Comparison of ENCODE assay signal across 29 cellular contexts in genomic region chr2:157334797-157335196, GRCh38. TPM values are rescaled to one million over a fixed set of nuclear protein-coding genes. Genes with fewer than 3 reads are reported as not detected.
A peak's percentile ranks its signal among the peaks of the same experiment; 100 is the strongest.
DNase-seq lines count a peak whose midpoint lies in the region; ATAC-seq and TF ChIP-seq lines count a peak whose summit lies in the region.
"Had no signal": no experiment of that assay in that cellular context is flagged by ENCODE, and none has a peak within 500 bp of the region (broad histone marks: within the 10 kb centered on the region; RNA-seq: fewer than 3 reads in every experiment).

No MANE protein-coding gene starts in this region.

- POLR2A ChIA-PET in A673 (lab: Charles Lee; ENCODE audit: low non-redundant PET): no interaction called here

- CTCF ChIA-PET in A673 (lab: Charles Lee): no interaction called here

- H3K4me3 ChIP-seq in A673 (ENCODE audit: low read depth, low read length, poor library complexity, severe bottlenecking): no peak overlapping the region
- H3K4me3 ChIP-seq: hepatocyte, pancreas, right lobe of liver, SK-N-MC, testis, vagina had no signal

- no peaks in the 10 kb centered on the region for H3K36me3 ChIP-seq in A673 (ENCODE audit: insufficient read depth, low read length, poor library complexity, severe bottlenecking)
- H3K36me3 ChIP-seq: pancreas, right lobe of liver, vagina had no signal

- TF ChIP-seq CTCF in A673 (conservative IDR thresholded peaks at IDR 0.05; ENCODE audit: low read depth, low read length): no peak

- intact Hi-C loops in A673 (cut with micrococcal nuclease; ENCODE audit: unreplicated experiment): loop anchor here (10.0 kb wide), 1 partner anchor 1960 kb away; no protein-coding TSS in a partner anchor

- H3K9me3 ChIP-seq in T-helper 17 cell (ENCODE audit: control insufficient read depth, low read length, poor library complexity, severe bottlenecking): no peaks in the 10 kb centered on the region
- no peaks in the 10 kb centered on the region for H3K9me3 ChIP-seq in A673 (ENCODE audit: low read depth, low read length, poor library complexity, severe bottlenecking)
- H3K9me3 ChIP-seq: pancreas, right lobe of liver, testis, vagina had no signal

- peak; percentile 25 to 35 for ATAC-seq in activated T-cell treated with anti-CD3 and anti-CD28 coated beads, Interleukin-2, amount 50 U/mL, for 72 hours (replicated peaks in 1 of 2)
- no peak for ATAC-seq in T-helper 17 cell
- ATAC-seq: CD8-positive, alpha-beta T cell; HCT116; left ventricle myocardium superior; pancreas; right lobe of liver had no signal

- H3K4me1 ChIP-seq in A673 (ENCODE audit: insufficient read depth, low read length, poor library complexity, severe bottlenecking): no peaks in the 10 kb centered on the region
- H3K4me1 ChIP-seq: testis, vagina had no signal

- H3K27me3 ChIP-seq in A673 (replicated peaks; ENCODE audit: insufficient read depth, low read depth, low read length, poor library complexity): no peaks in the 10 kb centered on the region
- H3K27me3 ChIP-seq: hepatocyte, pancreas, right lobe of liver, testis, vagina had no signal

- no peaks in the 10 kb centered on the region for H3K27me3 Mint-ChIP-seq in activated T-cell treated with anti-CD3 and anti-CD28 coated beads, Interleukin-2, amount 50 U/mL, for 72 hours (ENCODE audit: low read depth)
- H3K27me3 Mint-ChIP-seq in T-helper 17 cell: no peaks in the 10 kb centered on the region
- no peaks in the 10 kb centered on the region for H3K27me3 Mint-ChIP-seq in stimulated activated naive CD8-positive, alpha-beta T cell treated with anti-CD3 and anti-CD28 coated beads, Interleukin-15, Interleukin-2, amounts not matched to agents 100 ng/mL and 50 ng/mL, for 24 hours
- H3K27me3 Mint-ChIP-seq: IgD-negative memory B cell had no signal

- no peaks in the 10 kb centered on the region for H3K9me3 Mint-ChIP-seq in activated T-cell treated with anti-CD3 and anti-CD28 coated beads, Interleukin-2, amount 50 U/mL, for 72 hours
- H3K9me3 Mint-ChIP-seq in stimulated activated naive CD8-positive, alpha-beta T cell treated with anti-CD3 and anti-CD28 coated beads, Interleukin-15, Interleukin-2, amounts not matched to agents 100 ng/mL and 50 ng/mL, for 24 hours: no peaks in the 10 kb centered on the region
- H3K9me3 Mint-ChIP-seq: CD8-positive, alpha-beta T cell; IgD-negative memory B cell; nephron had no signal

- H3K4me1 Mint-ChIP-seq in activated T-cell treated with anti-CD3 and anti-CD28 coated beads, Interleukin-2, amount 50 U/mL, for 72 hours (ENCODE audit: low read depth): peaks cover 82% of the 10 kb centered on the region
- H3K4me1 Mint-ChIP-seq in T-helper 17 cell: peaks cover 39% of the 10 kb centered on the region
- H3K4me1 Mint-ChIP-seq in stimulated activated naive CD8-positive, alpha-beta T cell treated with anti-CD3 and anti-CD28 coated beads, Interleukin-15, Interleukin-2, amounts not matched to agents 100 ng/mL and 50 ng/mL, for 24 hours (ENCODE audit: low read depth): peaks cover 80% of the 10 kb centered on the region
- H3K4me1 Mint-ChIP-seq: nephron had no signal

- no peak for DNase-seq in activated T-cell treated with anti-CD3 and anti-CD28 coated beads, Interleukin-2, amount 50 U/mL, for 72 hours
- no peak for DNase-seq in activated T-cell treated with anti-CD3 and anti-CD28 coated beads, Interleukin-2, amount 50 U/mL, for 48 hours
- no peak for DNase-seq in T-helper 17 cell
- DNase-seq in caudate nucleus (lab: John Stamatoyannopoulos, UW): peak in 11 of 61 donors; percentile 3 to 63 (median 15)
- DNase-seq in GDM1 (lab: John Stamatoyannopoulos, UW): no peak
- DNase-seq in A673 (ENCODE audit: low spot score): no peak
- DNase-seq: activated effector memory CD4-positive, alpha-beta T cell treated with Interleukin-2 at 50 U/mL for 16 hours; aorta; CD8-positive, alpha-beta T cell; DMS53; foreskin fibroblast; left ventricle myocardium superior; midbrain; NCI-H1105 treated with DMSO at 0.1 percent for 48 hours; NCI-H2081 treated with DMSO at 0.1 percent for 48 hours; NCI-H524; pancreas; right lobe of liver; testis had no signal

- BruUV-seq in A673 (replicated peaks; lab: Mats Ljungman, UMichigan): no TSS peak

- peak overlapping the region; percentile 83 for H3K27ac Mint-ChIP-seq in activated T-cell treated with anti-CD3 and anti-CD28 coated beads, Interleukin-2, amount 50 U/mL, for 72 hours
- peak overlapping the region; percentile 75 for H3K27ac Mint-ChIP-seq in T-helper 17 cell
- peak overlapping the region; percentile 80 for H3K27ac Mint-ChIP-seq in stimulated activated naive CD8-positive, alpha-beta T cell treated with anti-CD3 and anti-CD28 coated beads, Interleukin-15, Interleukin-2, amounts not matched to agents 100 ng/mL and 50 ng/mL, for 24 hours
- H3K27ac Mint-ChIP-seq: CD8-positive, alpha-beta T cell; nephron had no signal

- peak overlapping the region; percentile 11 for H3K27ac ChIP-seq in caudate nucleus (ENCODE audit: low read depth, low read length)
- H3K27ac ChIP-seq in A673 (ENCODE audit: low read depth, low read length, poor library complexity, severe bottlenecking): no peak overlapping the region
- H3K27ac ChIP-seq: epithelial cell of prostate, hepatocyte, pancreas, right lobe of liver, SK-N-MC, testis, vagina, VCaP had no signal

- H3K4me3 Mint-ChIP-seq in activated T-cell treated with anti-CD3 and anti-CD28 coated beads, Interleukin-2, amount 50 U/mL, for 72 hours: peak overlapping the region; percentile 67 to 80
- H3K4me3 Mint-ChIP-seq in T-helper 17 cell: peak overlapping the region; percentile 43
- peak overlapping the region; percentile 51 for H3K4me3 Mint-ChIP-seq in stimulated activated naive CD8-positive, alpha-beta T cell treated with anti-CD3 and anti-CD28 coated beads, Interleukin-15, Interleukin-2, amounts not matched to agents 100 ng/mL and 50 ng/mL, for 24 hours
- H3K4me3 Mint-ChIP-seq: CD8-positive, alpha-beta T cell; nephron had no signal

- H3K36me3 Mint-ChIP-seq in activated T-cell treated with anti-CD3 and anti-CD28 coated beads, Interleukin-2, amount 50 U/mL, for 72 hours (ENCODE audit: insufficient read depth in 2 of 2): no peaks in the 10 kb centered on the region
- no peaks in the 10 kb centered on the region for H3K36me3 Mint-ChIP-seq in T-helper 17 cell (ENCODE audit: low read depth)
- no peaks in the 10 kb centered on the region for H3K36me3 Mint-ChIP-seq in stimulated activated naive CD8-positive, alpha-beta T cell treated with anti-CD3 and anti-CD28 coated beads, Interleukin-15, Interleukin-2, amounts not matched to agents 100 ng/mL and 50 ng/mL, for 24 hours (ENCODE audit: low read depth)
- H3K36me3 Mint-ChIP-seq: CD8-positive, alpha-beta T cell had no signal

RNA-seq across cellular contexts. Expression of gene ERMN, which starts 9.2 kb away (rescaled TPM):
- 1 to 10 TPM; 2.8 to 3.5 TPM for total RNA-seq in activated T-cell treated with anti-CD3 and anti-CD28 coated beads, Interleukin-2, amount 50 U/mL, for 72 hours
- total RNA-seq in T-helper 17 cell (10 to 100 TPM; 10.2 to 11.6 TPM), A673 (2021) (not detected in 2 replicates)
- total RNA-seq: left ventricle myocardium superior, RPMI7951, vagina had no signal
